Comparison of ENCODE assay signal across 2 cellular contexts in genomic region chr10:127013251-127013656, GRCh38.
TF ChIP-seq lines count a peak whose summit lies in the region.

No MANE protein-coding gene starts in this region.

TF ChIP-seq in liver, 16 proteins besides CTCF, POLR2A, EP300 and RAD21:
- TF ChIP-seq RXRA (IDR thresholded peaks at IDR 0.05) (no peak), MAX (IDR thresholded peaks at IDR 0.05) (no peak), FOXA1 (IDR thresholded peaks at IDR 0.05) (no peak), NR2F2 (IDR thresholded peaks at IDR 0.05) (no peak), ATF3 (IDR thresholded peaks at IDR 0.05) (no peak), EGR1 (IDR thresholded peaks at IDR 0.05; ENCODE audit: low read depth in 2 of 2) (no peak), SP1 (IDR thresholded peaks at IDR 0.05) (no peak)

TF ChIP-seq in HepG2, 621 proteins besides CTCF, POLR2A, EP300 and RAD21:
- no peak for TF ChIP-seq STAT6 (CRISPR knock-in tag; IDR thresholded peaks at IDR 0.05; ENCODE audit: borderline replicate concordance)
- TF ChIP-seq ZNF367 (CRISPR knock-in tag; IDR thresholded peaks at IDR 0.05; ENCODE audit: borderline replicate concordance): no peak
- TF ChIP-seq ZNF788 (CRISPR knock-in tag; IDR thresholded peaks at IDR 0.05; ENCODE audit: borderline replicate concordance): no peak
